Comparison of ENCODE assay signal across 9 cellular contexts in the genomic region with DNA sequence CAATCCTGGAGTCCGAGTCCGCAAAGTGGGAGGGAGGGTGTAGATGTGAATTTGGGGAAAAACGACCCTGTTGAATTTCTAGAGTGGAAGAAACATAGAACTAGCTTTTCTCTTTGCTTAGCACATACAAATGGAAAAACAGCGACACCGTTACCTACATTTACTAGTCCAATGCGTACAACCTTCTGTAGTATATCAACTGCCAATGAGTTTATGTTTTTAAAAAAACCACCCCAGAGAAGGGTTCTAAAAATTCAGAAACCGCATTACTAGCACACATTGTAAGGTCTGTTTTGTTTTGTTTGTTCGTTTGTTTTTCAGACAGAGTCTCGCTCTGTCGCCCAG. TPM values are rescaled to one million over a fixed set of nuclear protein-coding genes. Genes with fewer than 3 reads are reported as not detected.
DNase-seq lines count a peak whose midpoint lies in the region; ATAC-seq and TF ChIP-seq lines count a peak whose summit lies in the region.
"Had no signal": no experiment of that assay in that cellular context is flagged by ENCODE, and none has a peak within 500 bp of the region (broad histone marks: within the 10 kb centered on the region; RNA-seq: fewer than 3 reads in every experiment).

No MANE protein-coding gene starts in this region.

- TF ChIP-seq CTCF in heart right ventricle (IDR thresholded peaks at IDR 0.05) (no peak), neutrophil (IDR thresholded peaks at IDR 0.05) (no peak)

- H3K9me3 ChIP-seq in heart right ventricle (peaks cover 0 to 8% (median 0%) of the 10 kb centered on the region in 11 donors), HUES48 (ENCODE audit: control insufficient read depth, insufficient read depth, low read length) (no peaks in the 10 kb centered on the region), ectodermal cell (ENCODE audit: control insufficient read depth, low read length) (no peaks in the 10 kb centered on the region), neutrophil (no peaks in the 10 kb centered on the region)

- intact Hi-C loops in heart right ventricle (cut with DNase I) (loop anchor here in 1 of 10 donors (5.0 kb wide), 1 partner anchor 1588 kb away; no protein-coding TSS in a partner anchor), cardiac septum (cut with DNase I) (no loop called here)

- ATAC-seq in heart right ventricle = peak in 4 of 8 donors; percentile 2 to 35 (median 4)

- H3K4me1 ChIP-seq in heart right ventricle (peaks cover 2 to 30% (median 17%) of the 10 kb centered on the region in 9 donors), HUES48 (ENCODE audit: control insufficient read depth, insufficient read depth, low read length) (no peaks in the 10 kb centered on the region), ectodermal cell (ENCODE audit: control insufficient read depth, insufficient read depth, low read length) (peaks cover 7% of the 10 kb centered on the region), neutrophil (ENCODE audit: control insufficient read depth in 1 of 2, insufficient read depth in 1 of 2, low read depth in 1 of 2, low read length in 1 of 2) (peaks cover 25 to 29% of the 10 kb centered on the region in 2 experiments)

- H3K27me3 ChIP-seq in heart right ventricle = no peaks in the 10 kb centered on the region
- no peaks in the 10 kb centered on the region for H3K27me3 ChIP-seq in HUES48 (ENCODE audit: control insufficient read depth, insufficient read depth, low read length)
- H3K27me3 ChIP-seq in ectodermal cell (ENCODE audit: control insufficient read depth, insufficient read depth, low read length, poor library complexity, severe bottlenecking) = no peaks in the 10 kb centered on the region
- H3K27me3 ChIP-seq in neutrophil = peaks cover 5% of the 10 kb centered on the region

- DNase-seq in heart right ventricle (no peak), cardiac septum (ENCODE audit: low spot score) (no peak), NCI-H146 treated with DMSO at 0.1 percent for 48 hours (lab: John Stamatoyannopoulos, UW; ENCODE audit: unreplicated experiment) (no peak), MV-4-11 (lab: John Stamatoyannopoulos, UW) (no peak)
- DNase-seq in stimulated activated CD8-positive, alpha-beta memory T cell treated with anti-CD3 and anti-CD28 coated beads, Interleukin-4, amount 100 ng/mL, for 48 hours = no peak

- H3K4me3 ChIP-seq in heart right ventricle (peak overlapping the region; percentile 54 to 96 (median 74)), HUES48 (ENCODE audit: low read depth, low read length) (peak overlapping the region; percentile 89), ectodermal cell (ENCODE audit: insufficient read depth, low read depth, low read length) (peak overlapping the region; percentile 86), neutrophil (ENCODE audit: low read depth in 1 of 2, low read length in 1 of 2) (peak overlapping the region; percentile 69 to 93)

- peaks cover 0 to 4% (median 0%) of the 10 kb centered on the region in 9 donors for H3K36me3 ChIP-seq in heart right ventricle
- H3K36me3 ChIP-seq in HUES48 (ENCODE audit: control insufficient read depth, insufficient read depth, low read length) = peaks cover 5% of the 10 kb centered on the region; the same call in 1 of the 2 replicates
- H3K36me3 ChIP-seq in ectodermal cell (ENCODE audit: control insufficient read depth, insufficient read depth, low read length) = no peaks in the 10 kb centered on the region
- H3K36me3 ChIP-seq in neutrophil = no peaks in the 10 kb centered on the region

- no peak overlapping the region for H3K9ac ChIP-seq in HUES48 (ENCODE audit: low read depth, low read length)

- WGBS in heart right ventricle, 2 donors = 18% methylated on average over 10 of the region's 10 CpGs
- 44 to 52% methylated on average over 9 to 10 of the region's 10 CpGs for whole genome bisulfite sequencing in ectodermal cell, 2 experiments

- H3K27ac ChIP-seq in heart right ventricle (peak overlapping the region in 9 of 10 donors; percentile 83 to 99 (median 90)), HUES48 (ENCODE audit: low read depth, low read length) (no peak overlapping the region), ectodermal cell (ENCODE audit: insufficient read depth, low read depth, low read length, poor library complexity, severe bottlenecking) (no peak overlapping the region), neutrophil (peak overlapping the region; percentile 85)

RNA-seq across cellular contexts. Expression of a gene that starts 0.3 kb away (rescaled TPM):
- 10 to 100 TPM; 19.9 to 31.9 (median 27.0) TPM for total RNA-seq in heart right ventricle
- polyA plus RNA-seq in heart right ventricle = 10 to 100 TPM; 17.7 to 28.8 TPM
- 28.3 TPM for total RNA-seq in cardiac septum
- polyA plus RNA-seq in ectodermal cell (2013, experiment 1 of 4) = 71.1 TPM
- polyA plus RNA-seq in ectodermal cell (2013, experiment 2 of 4) = 54.1 TPM
- 61.0 TPM for polyA plus RNA-seq in ectodermal cell (2013, experiment 3 of 4)
- polyA plus RNA-seq in ectodermal cell (2013, experiment 4 of 4) = 70.4 TPM

RNA-seq across cellular contexts. Expression of a gene that starts 45.6 kb away (rescaled TPM):
- total RNA-seq in heart right ventricle (not detected), cardiac septum (not detected)
- polyA plus RNA-seq in heart right ventricle = not detected
- not detected for polyA plus RNA-seq in ectodermal cell (2013, experiment 1 of 4)
- not detected for polyA plus RNA-seq in ectodermal cell (2013, experiment 2 of 4)
- not detected for polyA plus RNA-seq in ectodermal cell (2013, experiment 3 of 4)
- not detected for polyA plus RNA-seq in ectodermal cell (2013, experiment 4 of 4)
- total RNA-seq: lung microvascular endothelial cell had no signal

RNA-seq across cellular contexts. Expression of a gene that starts 59.2 kb away (rescaled TPM):
- total RNA-seq in heart right ventricle = 10 to 100 TPM; 19.0 to 31.1 (median 24.7) TPM
- 10 to 100 TPM; 33.9 to 70.0 TPM for polyA plus RNA-seq in heart right ventricle
- total RNA-seq in cardiac septum = 20.3 TPM
- 103 TPM for polyA plus RNA-seq in ectodermal cell (2013, experiment 1 of 4)
- polyA plus RNA-seq in ectodermal cell (2013, experiment 2 of 4) = 120 TPM
- 102 TPM for polyA plus RNA-seq in ectodermal cell (2013, experiment 3 of 4)
- polyA plus RNA-seq in ectodermal cell (2013, experiment 4 of 4) = 101 TPM

Comparison
In these comparisons a context has a peak if more than half of its experiments do, and no peak if none do; other contexts are left out.
1. H3K27ac ChIP-seq: peak in heart right ventricle (9 of 10) and neutrophil (single experiment); none in HUES48 (single experiment) and ectodermal cell (single experiment).
2. Peak in every context shown above with its lines, with median percentiles within 50 percentile points of each other: H3K4me3 ChIP-seq.